ENCODE assay signal across 24 cellular contexts in the genomic region with DNA sequence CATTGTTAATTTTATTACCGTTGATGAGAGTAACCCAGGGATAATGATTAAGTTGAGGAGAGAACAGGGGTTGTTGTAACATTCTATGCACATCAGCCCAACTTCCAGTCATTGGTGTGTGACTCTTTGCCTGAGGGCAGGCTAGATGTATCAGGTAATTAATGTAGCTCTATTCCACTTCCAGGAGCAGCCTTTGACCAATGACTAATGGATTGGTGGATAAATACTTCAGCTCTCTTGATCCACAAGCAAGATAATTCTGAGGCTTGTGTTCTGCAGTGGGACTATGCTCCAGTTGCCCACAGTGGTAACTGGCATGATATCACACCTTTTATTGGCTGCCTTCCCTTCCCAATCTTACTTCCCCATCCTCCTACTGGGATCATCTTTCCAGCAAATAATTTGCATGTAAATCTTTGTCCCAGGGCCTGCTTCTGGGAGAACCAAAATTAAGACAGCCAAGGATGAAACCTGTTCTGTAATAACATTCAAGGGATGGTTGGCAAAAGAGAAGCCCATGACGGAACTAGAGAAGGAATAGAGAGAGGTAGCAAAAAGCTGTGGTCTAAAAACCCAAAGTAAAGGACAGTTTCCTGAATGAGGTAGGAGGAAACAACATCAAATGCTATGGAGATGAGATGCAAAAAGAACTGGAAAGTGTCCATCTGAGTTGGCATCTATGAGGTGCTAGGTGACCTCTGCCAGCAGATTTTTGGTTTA.
A peak's percentile ranks its signal among the peaks of the same experiment; 100 is the strongest.
DNase-seq lines count a peak whose midpoint lies in the region; ATAC-seq, FAIRE-seq and TF ChIP-seq lines count a peak whose summit lies in the region.
"Had no signal": no experiment of that assay in that cellular context is flagged by ENCODE, and none has a peak within 500 bp of the region (broad histone marks: within the 10 kb centered on the region; RNA-seq: fewer than 3 reads in every experiment).

No MANE protein-coding gene starts in this region.

- no peaks in the 10 kb centered on the region for H3K79me2 ChIP-seq in astrocyte (ENCODE audit: insufficient read depth, low read length)

- H3K27ac ChIP-seq in astrocyte (ENCODE audit: low read depth, low read length), result no peak overlapping the region
- H3K27ac ChIP-seq in lower lobe of right lung, result no peak overlapping the region
- H3K27ac ChIP-seq: BLaER1 treated with 17β-estradiol and CSF1 and Interleukin-3, amounts not matched to agents 10 nM and 100 nM; GM23248; Peyer's patch; SJSA1 had no signal

- peaks cover 8% of the 10 kb centered on the region for H3K4me1 Mint-ChIP-seq in astrocyte (ENCODE audit: low read depth, unreplicated experiment)
- H3K4me1 Mint-ChIP-seq: CD4-positive, alpha-beta memory T cell; H9 had no signal

- intact Hi-C loops in lower lobe of right lung (cut with DNase I), result no loop called here

- H3K4me2 ChIP-seq in astrocyte (ENCODE audit: low read length), result no peak overlapping the region
- H3K4me2 ChIP-seq: BLaER1 treated with 17β-estradiol and CSF1 and Interleukin-3, amounts not matched to agents 10 nM and 100 nM had no signal

- H3K9ac ChIP-seq in astrocyte (ENCODE audit: low read length), result no peak overlapping the region
- H3K9ac ChIP-seq: BLaER1 treated with 17β-estradiol and CSF1 and Interleukin-3, amounts not matched to agents 10 nM and 100 nM; GM23248 had no signal

- no peaks in the 10 kb centered on the region for H3K27me3 Mint-ChIP-seq in astrocyte (ENCODE audit: low read depth, unreplicated experiment)

- peaks cover 2% of the 10 kb centered on the region for H3K9me3 Mint-ChIP-seq in astrocyte (ENCODE audit: unreplicated experiment)

- no peaks in the 10 kb centered on the region for H3K36me3 Mint-ChIP-seq in astrocyte (ENCODE audit: low read depth, unreplicated experiment)
- H3K36me3 Mint-ChIP-seq: CD4-positive, alpha-beta memory T cell had no signal

- no peak for ATAC-seq in lower lobe of right lung

- H3K9me3 ChIP-seq in astrocyte (ENCODE audit: insufficient read depth, low read depth, low read length), result no peaks in the 10 kb centered on the region
- H3K9me3 ChIP-seq in lower lobe of right lung, result no peaks in the 10 kb centered on the region
- H3K9me3 ChIP-seq: BLaER1 treated with 17β-estradiol and CSF1 and Interleukin-3, amounts not matched to agents 10 nM and 100 nM; Peyer's patch; SJSA1 had no signal

- no peak overlapping the region for H2AFZ ChIP-seq in astrocyte (ENCODE audit: low read depth, low read length)
- H2AFZ ChIP-seq: GM23248 had no signal

- H3K4me3 ChIP-seq in astrocyte (ENCODE audit: insufficient read depth, low read depth, low read length), result no peak overlapping the region
- H3K4me3 ChIP-seq in lower lobe of right lung, result no peak overlapping the region
- H3K4me3 ChIP-seq: BLaER1 treated with 17β-estradiol and CSF1 and Interleukin-3, amounts not matched to agents 10 nM and 100 nM; GM23248; Peyer's patch; SJSA1 had no signal

- H3K27ac Mint-ChIP-seq in astrocyte (ENCODE audit: unreplicated experiment), result no peak overlapping the region
- H3K27ac Mint-ChIP-seq: CD4-positive, alpha-beta memory T cell; H9 had no signal

- in situ Hi-C loops in Caki2 (cut with HindIII; ENCODE audit: low pct_unique_long_range_greater_than_20kb, low sequenced_read_pairs), result no loop called here

- DNase-seq in Caki2 (ENCODE audit: low read depth) (peak; percentile 52), GM12892 (ENCODE audit: insufficient read length) (no peak), astrocyte (ENCODE audit: low read depth) (no peak), renal cortical epithelial cell (ENCODE audit: low read depth) (peak; percentile 72), NCI-H2081 (lab: John Stamatoyannopoulos, UW) (no peak), lower lobe of right lung (no peak)
- DNase-seq in activated CD8-positive, alpha-beta memory T cell treated with anti-CD3 and anti-CD28 coated beads, Interleukin-2, amount 50 U/mL, for 4 hours, result no peak
- DNase-seq: Calu3; CD4-positive, alpha-beta memory T cell; DMS53; GM23248; H9; Kasumi-1; MM.1S; NCI-H1048; NCI-H1417 treated with DMSO at 0.1 percent for 48 hours; NCI-H1930; NCI-H2227 treated with DMSO at 0.1 percent for 48 hours; NCI-H524 treated with DMSO at 0.1 percent for 48 hours; NCI-H82; Peyer's patch; T-helper 1 cell had no signal

- no peaks in the 10 kb centered on the region for H3K4me1 ChIP-seq in astrocyte (ENCODE audit: insufficient read depth, low read length)
- no peaks in the 10 kb centered on the region for H3K4me1 ChIP-seq in lower lobe of right lung
- H3K4me1 ChIP-seq: Peyer's patch had no signal

- H3K36me3 ChIP-seq in astrocyte (ENCODE audit: insufficient read depth, low read length), result no peaks in the 10 kb centered on the region
- H3K36me3 ChIP-seq in lower lobe of right lung, result no peaks in the 10 kb centered on the region
- H3K36me3 ChIP-seq: BLaER1 treated with 17β-estradiol and CSF1 and Interleukin-3, amounts not matched to agents 10 nM and 100 nM; Peyer's patch; SJSA1 had no signal

- H3K27me3 ChIP-seq in astrocyte (ENCODE audit: insufficient read depth, low read length) (no peaks in the 10 kb centered on the region), lower lobe of right lung (ENCODE audit: low read depth) (no peaks in the 10 kb centered on the region)
- H3K27me3 ChIP-seq: BLaER1 treated with 17β-estradiol and CSF1 and Interleukin-3, amounts not matched to agents 10 nM and 100 nM; Peyer's patch; SJSA1 had no signal

- FAIRE-seq in GM12892 (lab: Jason Lieb, UNC), result peak; percentile 9
- peak; percentile 84 for FAIRE-seq in astrocyte (lab: Jason Lieb, UNC)

- no peaks in the 10 kb centered on the region for H4K20me1 ChIP-seq in astrocyte (ENCODE audit: insufficient read depth, low read length)
- H4K20me1 ChIP-seq: BLaER1 treated with 17β-estradiol and CSF1 and Interleukin-3, amounts not matched to agents 10 nM and 100 nM had no signal

- TF ChIP-seq POLR2A in GM12892 (IDR thresholded peaks at IDR 0.05; ENCODE audit: low read depth, low read length), result no peak

- H3K4me3 Mint-ChIP-seq in astrocyte (ENCODE audit: unreplicated experiment), result no peak overlapping the region
- H3K4me3 Mint-ChIP-seq: CD4-positive, alpha-beta memory T cell; H9 had no signal

- TF ChIP-seq CTCF in astrocyte (IDR thresholded peaks at IDR 0.05; ENCODE audit: insufficient read depth, low read depth, low read length) (no peak), lower lobe of right lung (IDR thresholded peaks at IDR 0.05) (no peak)

Comparison
In these comparisons a context has a peak if more than half of its experiments do, and no peak if none do; other contexts are left out.
1. DNase-seq: peak in Caki2 (single experiment) and renal cortical epithelial cell (single experiment); none in GM12892 (single experiment), astrocyte (single experiment), activated CD8-positive, alpha-beta memory T cell treated with anti-CD3 and anti-CD28 coated beads, Interleukin-2, amount 50 U/mL, for 4 hours (single experiment), NCI-H2081 (0 of 2) and lower lobe of right lung (single experiment).